ENCODE assay signal across 1 cellular context in genomic region chr16:69726313-69727060, GRCh38.
TF ChIP-seq lines count a peak whose summit lies in the region.

Gene NQO1, minus strand, starts transcription at chr16:69726560. Its CDS starts 121 bp downstream, at chr16:69726439.

TF ChIP-seq in K562, 482 proteins besides CTCF, POLR2A, EP300 and RAD21 (continued from another document and continues in another):
- TF ChIP-seq ARID4B (CRISPR knock-in tag; IDR thresholded peaks at IDR 0.05): peak; percentile 92
- no peak for TF ChIP-seq ZNF146 (CRISPR knock-in tag; IDR thresholded peaks at IDR 0.05; ENCODE audit: unreplicated experiment)
- TF ChIP-seq TARDBP (IDR thresholded peaks at IDR 0.05): 0 out of 2 replicates have a peak, but pooled peaks have one; percentile 21
- TF ChIP-seq ZBTB12 (CRISPR knock-in tag; IDR thresholded peaks at IDR 0.05): no peak
- TF ChIP-seq MITF (IDR thresholded peaks at IDR 0.05): peak; percentile 67; the same call in 1 of the 2 replicates
- no peak for TF ChIP-seq ZNF586 (CRISPR knock-in tag; conservative IDR thresholded peaks at IDR 0.05)
- TF ChIP-seq ZNF408 (CRISPR knock-in tag; IDR thresholded peaks at IDR 0.05; ENCODE audit: low read depth): no peak
- TF ChIP-seq ATF6 (CRISPR knock-in tag; IDR thresholded peaks at IDR 0.05): 0 out of 2 replicates have a peak, but pooled peaks have one; percentile 57
- no peak for TF ChIP-seq ZNF76 (CRISPR knock-in tag; IDR thresholded peaks at IDR 0.05; ENCODE audit: borderline replicate concordance)
- TF ChIP-seq ZNF407 (IDR thresholded peaks at IDR 0.05; ENCODE audit: low read depth): no peak
- TF ChIP-seq RFX5 (IDR thresholded peaks at IDR 0.05; ENCODE audit: low read depth, low read length): no peak; the same call in 1 of the 2 replicates
- TF ChIP-seq BMI1 (IDR thresholded peaks at IDR 0.05; ENCODE audit: low read length): peak; percentile 90
- TF ChIP-seq MXI1 (IDR thresholded peaks at IDR 0.05; ENCODE audit: low read depth, low read length): peak; percentile 97
- no peak for TF ChIP-seq CLOCK (CRISPR knock-in tag; IDR thresholded peaks at IDR 0.05; ENCODE audit: borderline replicate concordance)
- TF ChIP-seq PYGO2 (tag; IDR thresholded peaks at IDR 0.05): no peak
- peak; percentile 25; the same call in 1 of the 2 replicates for TF ChIP-seq CEBPG (CRISPR knock-in tag; IDR thresholded peaks at IDR 0.05)
- no peak for TF ChIP-seq CEBPG (tag; conservative IDR thresholded peaks at IDR 0.05 in 1 of 2, IDR thresholded peaks at IDR 0.05 in 1 of 2)
- TF ChIP-seq MIER1 (IDR thresholded peaks at IDR 0.05; ENCODE audit: low read depth): no peak
- no peak for TF ChIP-seq ELK1 (CRISPR knock-in tag; IDR thresholded peaks at IDR 0.05)
- no peak for TF ChIP-seq ZNF79 (CRISPR knock-in tag; IDR thresholded peaks at IDR 0.05; ENCODE audit: low read depth)
- no peak for TF ChIP-seq DIDO1 (tag; IDR thresholded peaks at IDR 0.05; ENCODE audit: low read depth)
- 0 out of 2 replicates have a peak, but pooled peaks have one; percentile 62 for TF ChIP-seq FOXK1 (CRISPR knock-in tag; IDR thresholded peaks at IDR 0.05; ENCODE audit: borderline replicate concordance)
- TF ChIP-seq FOSL1 (tag; conservative IDR thresholded peaks at IDR 0.05): peak; percentile 24; the same call in 1 of the 2 replicates
- peak in 1 of 2 experiments; percentile 24; a peak in 1 of 4 replicates for TF ChIP-seq SRF (CRISPR knock-in tag; IDR thresholded peaks at IDR 0.05)
- 0 out of 2 replicates have a peak, but pooled peaks have one; percentile 61 for TF ChIP-seq ZNF609 (CRISPR knock-in tag; IDR thresholded peaks at IDR 0.05; ENCODE audit: borderline replicate concordance)
